ENCODE assay signal across 8 cellular contexts in the genomic region with DNA sequence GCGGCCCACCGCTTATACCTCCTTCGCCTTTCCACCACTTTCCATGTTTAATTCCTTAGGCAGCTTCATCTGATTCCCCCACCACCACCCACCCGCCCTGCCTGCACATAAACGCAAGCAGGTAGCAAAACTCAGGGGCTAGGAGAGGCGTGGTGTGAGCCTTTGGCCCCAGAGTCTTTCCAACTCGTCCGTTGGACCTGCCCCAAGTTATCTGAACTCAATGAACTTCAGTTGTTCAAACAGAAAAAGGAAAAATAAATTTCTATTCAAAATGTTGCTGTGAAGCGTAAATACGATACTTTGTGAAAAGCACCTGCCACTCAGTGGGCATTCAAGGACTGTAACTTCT. TPM values are rescaled to one million over a fixed set of nuclear protein-coding genes. Genes with fewer than 3 reads are reported as not detected.
DNase-seq lines count a peak whose midpoint lies in the region; ATAC-seq, FAIRE-seq and TF ChIP-seq lines count a peak whose summit lies in the region.

No MANE protein-coding gene starts in this region.

- no peak overlapping the region for H2BK5ac ChIP-seq in mesenchymal stem cell (ENCODE audit: low read depth, low read length, poor library complexity, severe bottlenecking)

- POLR2A ChIA-PET in K562 (lab: Yijun Ruan, JAX): no interaction called here

- H3K23ac ChIP-seq in mesenchymal stem cell (ENCODE audit: low read length in 2 of 2): no peak overlapping the region

- no peak overlapping the region for H3K9ac ChIP-seq in K562 (ENCODE audit: insufficient read depth in 1 of 2, low read depth in 2 of 2, low read length in 2 of 2)
- no peak overlapping the region for H3K9ac ChIP-seq in mesenchymal stem cell (ENCODE audit: low read length)

- peak overlapping the region; percentile 74 for H3K4me3 Mint-ChIP-seq in activated naive CD4-positive, alpha-beta T cell treated with anti-CD3 and anti-CD28 coated beads, Interleukin-2, amount 10 ng/mL, durations not matched to agents 7 days and 5 days
- H3K4me3 Mint-ChIP-seq in type B pancreatic cell: peak overlapping the region; percentile 93

- H3K9me3 Mint-ChIP-seq in activated naive CD4-positive, alpha-beta T cell treated with anti-CD3 and anti-CD28 coated beads, Interleukin-2, amount 10 ng/mL, durations not matched to agents 7 days and 5 days: no peaks in the 10 kb centered on the region
- peaks cover 9% of the 10 kb centered on the region for H3K9me3 Mint-ChIP-seq in type B pancreatic cell

- no peaks in the 10 kb centered on the region for H3K9me1 ChIP-seq in K562 (ENCODE audit: control insufficient read depth, insufficient read depth, low read length)

- H2BK15ac ChIP-seq in mesenchymal stem cell (ENCODE audit: low read depth, poor library complexity, severe bottlenecking): peak overlapping the region; percentile 1

- H3K4me3 ChIP-seq in K562 (no peak overlapping the region), mesenchymal stem cell (ENCODE audit: insufficient read depth in 1 of 2, low read depth in 1 of 2, low read length in 2 of 2) (peak overlapping the region in 1 of 2 experiments; percentile 81)

- TF ChIP-seq POLR2A in K562 (conservative IDR thresholded peaks at IDR 0.05): no peak

- ATAC-seq in K562 (no peak), GM21390 (IDR thresholded peaks at IDR 0.05; ENCODE audit: unreplicated experiment) (no peak), HG03378 (IDR thresholded peaks at IDR 0.05; ENCODE audit: unreplicated experiment) (no peak)

- CTCF ChIA-PET in activated naive CD4-positive, alpha-beta T cell treated with anti-CD3 and anti-CD28 coated beads, Interleukin-2, amount 10 ng/mL, durations not matched to agents 7 days and 5 days (lab: Charles Lee): no interaction called here
- CTCF ChIA-PET in K562 (lab: Yijun Ruan, JAX; ENCODE audit: low intra/inter-chr PET ratio): interaction anchor here (0.7 kb wide), 1 partner anchor 132 kb away, joined by 3 read pairs; no protein-coding TSS in a partner anchor

- H3K14ac ChIP-seq in mesenchymal stem cell (ENCODE audit: low read length in 2 of 2): no peak overlapping the region

- H3K4me1 ChIP-seq in K562 (replicated peaks in 1 of 2; ENCODE audit: control insufficient read depth in 2 of 2, insufficient read depth in 2 of 2, low read length in 2 of 2) (peaks cover 0 to 12% of the 10 kb centered on the region in 2 experiments; a peak in 2 of 5 replicates), mesenchymal stem cell (ENCODE audit: control insufficient read depth, insufficient read depth, low read depth, low read length) (peaks cover 8% of the 10 kb centered on the region)

- H3K27ac ChIP-seq in K562 (ENCODE audit: extremely low read depth, low read depth, low read length) (no peak overlapping the region), mesenchymal stem cell (ENCODE audit: low read length, poor library complexity, severe bottlenecking) (no peak overlapping the region)

- H2BK12ac ChIP-seq in mesenchymal stem cell (ENCODE audit: low read length in 2 of 2): no peak overlapping the region

- WGBS in K562 (ENCODE audit: insufficient coverage, low coverage, missing lambda C conversion rate): 27% methylated on average over 8 of the region's 10 CpGs
- WGBS in mesenchymal stem cell: 8% methylated on average over 8 of the region's 10 CpGs

- no peak overlapping the region for H4K8ac ChIP-seq in mesenchymal stem cell (ENCODE audit: low read length)

- no peak overlapping the region for H4K91ac ChIP-seq in mesenchymal stem cell (ENCODE audit: low read length)

- H3K79me2 ChIP-seq in K562 (ENCODE audit: control insufficient read depth, insufficient read depth, low read length): no peaks in the 10 kb centered on the region

- FAIRE-seq in K562 (lab: Jason Lieb, UNC): no peak

- H3K27me3 ChIP-seq in K562 (ENCODE audit: control insufficient read depth in 2 of 2, insufficient read depth in 2 of 2, low read length in 2 of 2) (peaks cover 8 to 15% of the 10 kb centered on the region in 2 experiments; a peak in 3 of 5 replicates), mesenchymal stem cell (ENCODE audit: control insufficient read depth in 1 of 2, insufficient read depth in 1 of 2, low read length in 2 of 2) (peaks cover 0 to 31% of the 10 kb centered on the region in 2 experiments)

- no peak overlapping the region for H3K4ac ChIP-seq in mesenchymal stem cell (ENCODE audit: low read depth in 1 of 2, low read length in 2 of 2)

- H2BK120ac ChIP-seq in mesenchymal stem cell (ENCODE audit: low read depth, low read length): no peak overlapping the region

- peaks cover 41% of the 10 kb centered on the region for H3K27me3 Mint-ChIP-seq in activated naive CD4-positive, alpha-beta T cell treated with anti-CD3 and anti-CD28 coated beads, Interleukin-2, amount 10 ng/mL, durations not matched to agents 7 days and 5 days
- peaks cover 22% of the 10 kb centered on the region for H3K27me3 Mint-ChIP-seq in type B pancreatic cell

- TF ChIP-seq CTCF in K562 (IDR thresholded peaks at IDR 0.05 in 2 of 3, conservative IDR thresholded peaks at IDR 0.05 in 1 of 3; ENCODE audit: insufficient read depth in 2 of 3, low read depth in 1 of 3, low read length in 3 of 3): no peak
- no peak for TF ChIP-seq CTCF in type B pancreatic cell (conservative IDR thresholded peaks at IDR 0.05)

- no peak for TF ChIP-seq RAD21 in K562 (CRISPR knock-in tag; conservative IDR thresholded peaks at IDR 0.05 in 1 of 2, IDR thresholded peaks at IDR 0.05 in 1 of 2)

- no peak overlapping the region for H2AK5ac ChIP-seq in mesenchymal stem cell (ENCODE audit: low read length, severe bottlenecking)

- no peaks in the 10 kb centered on the region for H3K79me1 ChIP-seq in mesenchymal stem cell (replicated peaks; ENCODE audit: low read length, poor library complexity, severe bottlenecking)

- H3K4me2 ChIP-seq in K562 (ENCODE audit: insufficient read depth, low read length): peak overlapping the region; percentile 24; the same call in 1 of the 2 replicates
- peak overlapping the region; percentile 51 for H3K4me2 ChIP-seq in mesenchymal stem cell (ENCODE audit: low read length, poor library complexity, severe bottlenecking)

- in situ Hi-C loops in K562 (cut with MboI): no loop called here

- no peaks in the 10 kb centered on the region for H3K36me3 Mint-ChIP-seq in activated naive CD4-positive, alpha-beta T cell treated with anti-CD3 and anti-CD28 coated beads, Interleukin-2, amount 10 ng/mL, durations not matched to agents 7 days and 5 days
- H3K36me3 Mint-ChIP-seq in type B pancreatic cell: peaks cover 2% of the 10 kb centered on the region

- BruUV-seq in K562 (replicated peaks; lab: Mats Ljungman, UMichigan): no TSS peak

- H4K20me1 ChIP-seq in K562 (replicated peaks; ENCODE audit: control insufficient read depth, insufficient read depth, low read length): peaks cover 8% of the 10 kb centered on the region; the same call in 1 of the 2 replicates

- H3K27ac Mint-ChIP-seq in activated naive CD4-positive, alpha-beta T cell treated with anti-CD3 and anti-CD28 coated beads, Interleukin-2, amount 10 ng/mL, durations not matched to agents 7 days and 5 days: no peak overlapping the region
- peak overlapping the region; percentile 98 for H3K27ac Mint-ChIP-seq in type B pancreatic cell

- H3K4me1 Mint-ChIP-seq in activated naive CD4-positive, alpha-beta T cell treated with anti-CD3 and anti-CD28 coated beads, Interleukin-2, amount 10 ng/mL, durations not matched to agents 7 days and 5 days: peaks cover 10% of the 10 kb centered on the region
- peaks cover 14% of the 10 kb centered on the region for H3K4me1 Mint-ChIP-seq in type B pancreatic cell (ENCODE audit: unreplicated experiment)

- peak overlapping the region; percentile 71 for H2AFZ ChIP-seq in K562 (ENCODE audit: low read depth, low read length)
- peak overlapping the region; percentile 18 for H2AFZ ChIP-seq in mesenchymal stem cell (ENCODE audit: low read depth, low read length)

- no peak overlapping the region for H3K18ac ChIP-seq in mesenchymal stem cell (ENCODE audit: low read depth in 1 of 2, low read length in 2 of 2)

- TF ChIP-seq EP300 in K562 (IDR thresholded peaks at IDR 0.05; ENCODE audit: low read length): no peak

- H3K36me3 ChIP-seq in K562 (ENCODE audit: control insufficient read depth, insufficient read depth, low read length) (no peaks in the 10 kb centered on the region), mesenchymal stem cell (ENCODE audit: control insufficient read depth in 1 of 2, insufficient read depth in 2 of 2, low read depth in 1 of 2, low read length in 2 of 2) (no peaks in the 10 kb centered on the region)

- intact Hi-C loops in K562 (cut with micrococcal nuclease): loop anchor here (1.0 kb wide), 1 partner anchor 160 kb away; a partner anchor contains a TSS

- no peak for DNase-seq in activated naive CD4-positive, alpha-beta T cell treated with anti-CD3 and anti-CD28 coated beads, Interleukin-2, amount 10 ng/mL, durations not matched to agents 7 days and 5 days
- DNase-seq in activated naive CD4-positive, alpha-beta T cell (lab: John Stamatoyannopoulos, UW): no peak
- DNase-seq in K562 (ENCODE audit: extremely low read depth in 1 of 4, low spot score in 3 of 4) (no peak), mesenchymal stem cell (no peak), type B pancreatic cell (ENCODE audit: extremely low spot score, unreplicated experiment) (no peak), SW480 (ENCODE audit: low spot score) (no peak)

- no peaks in the 10 kb centered on the region for H3K9me3 ChIP-seq in K562 (replicated peaks; ENCODE audit: control insufficient read depth, insufficient read depth, low read depth, low read length)
- H3K9me3 ChIP-seq in mesenchymal stem cell (ENCODE audit: control insufficient read depth, low read length): no peaks in the 10 kb centered on the region

RNA-seq across cellular contexts. Expression of a gene that starts 0.8 kb away (rescaled TPM):
- total RNA-seq in K562 (2011; cell fraction: chromatin; rRNA removed; ENCODE audit: low replicate concordance): 0.76 and 1.2 TPM in 2 replicates
- total RNA-seq in K562 (2011; cell fraction: nucleolus; rRNA removed): 1.2 and 2.0 TPM in 2 replicates
- 0.88 and 1.1 TPM in 2 replicates for total RNA-seq in K562 (2011; cell fraction: nucleoplasm; rRNA removed)
- 0.20 and 0.27 TPM in 2 replicates for total RNA-seq in K562 (2014; rRNA removed)
- 0.35 and 0.44 TPM in 2 replicates for total RNA-seq in K562 (2014; rRNA removed; fragmentation: Illumina TruSeq; extraction: Trizol)
- 0.40 and 0.45 TPM in 2 replicates for total RNA-seq in K562 (2015; rRNA removed; fragmentation: Illumina TruSeq; extraction: Trizol)
- 0.45 and 0.58 TPM in 2 replicates for total RNA-seq in K562 (2021)
- polyA plus RNA-seq in K562 (2011; rRNA removed): 0.55 and 0.64 TPM in 2 replicates
- polyA plus RNA-seq in K562 (2011; cell fraction: cytosol; rRNA removed): 0.28 and 0.56 TPM in 2 replicates
- polyA plus RNA-seq in K562 (2011; cell fraction: nucleus; rRNA removed): 0.18 and 0.33 TPM in 2 replicates
- 0.37 and 0.42 TPM in 2 replicates for polyA plus RNA-seq in K562 (2012)
- 0.48 and 0.58 TPM in 2 replicates for polyA plus RNA-seq in K562 (2014; fragmentation: Illumina TruSeq; extraction: Trizol)
- polyA plus RNA-seq in K562 (2014; fragmentation: Nextera tagmentation; extraction: Ambion mirVana): under 1 TPM; 0.08 to 0.14 TPM
- polyA plus RNA-seq in K562 (2014; rRNA removed): 0.29 and 0.45 TPM in 2 replicates
- 0.60 and 0.70 TPM in 2 replicates for polyA minus RNA-seq in K562 (2011; rRNA and poly(A)+ RNA removed)
- polyA minus RNA-seq in K562 (2011; cell fraction: cytosol; rRNA and poly(A)+ RNA removed): 0.46 and 1.3 TPM in 2 replicates
- 0.40 and 0.44 TPM in 2 replicates for polyA minus RNA-seq in K562 (2011; cell fraction: nucleus; rRNA and poly(A)+ RNA removed)
- 1.3 TPM for polyA plus RNA-seq in mesenchymal stem cell (2013, experiment 1 of 2)
- 1.1 TPM for polyA plus RNA-seq in mesenchymal stem cell (2013, experiment 2 of 2)
- total RNA-seq in type B pancreatic cell (ENCODE audit: low replicate concordance): 23.5 and 157 TPM in 2 replicates
